Comparison of ENCODE assay signal across 1 cellular context in genomic region chr10:92753865-92754264, GRCh38.
TF ChIP-seq lines count a peak whose summit lies in the region.

No MANE protein-coding gene starts in this region.

TF ChIP-seq in K562, 482 proteins besides CTCF, POLR2A, EP300 and RAD21 (continued from another document):
- TF ChIP-seq, protein P1, sequence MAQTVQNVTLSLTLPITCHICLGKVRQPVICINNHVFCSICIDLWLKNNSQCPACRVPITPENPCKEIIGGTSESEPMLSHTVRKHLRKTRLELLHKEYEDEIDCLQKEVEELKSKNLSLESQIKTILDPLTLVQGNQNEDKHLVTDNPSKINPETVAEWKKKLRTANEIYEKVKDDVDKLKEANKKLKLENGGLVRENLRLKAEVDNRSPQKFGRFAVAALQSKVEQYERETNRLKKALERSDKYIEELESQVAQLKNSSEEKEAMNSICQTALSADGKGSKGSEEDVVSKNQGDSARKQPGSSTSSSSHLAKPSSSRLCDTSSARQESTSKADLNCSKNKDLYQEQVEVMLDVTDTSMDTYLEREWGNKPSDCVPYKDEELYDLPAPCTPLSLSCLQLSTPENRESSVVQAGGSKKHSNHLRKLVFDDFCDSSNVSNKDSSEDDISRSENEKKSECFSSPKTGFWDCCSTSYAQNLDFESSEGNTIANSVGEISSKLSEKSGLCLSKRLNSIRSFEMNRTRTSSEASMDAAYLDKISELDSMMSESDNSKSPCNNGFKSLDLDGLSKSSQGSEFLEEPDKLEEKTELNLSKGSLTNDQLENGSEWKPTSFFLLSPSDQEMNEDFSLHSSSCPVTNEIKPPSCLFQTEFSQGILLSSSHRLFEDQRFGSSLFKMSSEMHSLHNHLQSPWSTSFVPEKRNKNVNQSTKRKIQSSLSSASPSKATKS (CRISPR knock-in tag; IDR thresholded peaks at IDR 0.05), result no peak
- TF ChIP-seq TSHZ1 (CRISPR knock-in tag; IDR thresholded peaks at IDR 0.05) (no peak), SP2 (IDR thresholded peaks at IDR 0.05; ENCODE audit: extremely low read depth, low read depth, low read length, poor library complexity, severe bottlenecking) (no peak), ZBTB11 (CRISPR knock-in tag; IDR thresholded peaks at IDR 0.05) (no peak), CBX3 (IDR thresholded peaks at IDR 0.05; ENCODE audit: borderline replicate concordance in 1 of 2, low read length in 2 of 2) (peak in 1 of 2 experiments; percentile 51; a peak in 1 of 3 replicates), NEUROD1 (IDR thresholded peaks at IDR 0.05; ENCODE audit: borderline replicate concordance, low read depth, low read length, partially characterized antibody) (no peak), HSF4 (CRISPR knock-in tag; IDR thresholded peaks at IDR 0.05; ENCODE audit: borderline replicate concordance) (peak; percentile 58; the same call in 1 of the 2 replicates), SMAD3 (CRISPR knock-in tag; conservative IDR thresholded peaks at IDR 0.05) (peak; percentile 76), MBD1 (CRISPR knock-in tag; IDR thresholded peaks at IDR 0.05) (no peak), POLR2G (IDR thresholded peaks at IDR 0.05; ENCODE audit: low read depth, low read length) (no peak), XRCC3 (IDR thresholded peaks at IDR 0.05) (no peak), CBFA2T2 (conservative IDR thresholded peaks at IDR 0.05) (peak; percentile 72), CCNT2 (IDR thresholded peaks at IDR 0.05; ENCODE audit: borderline replicate concordance, extremely low read depth, insufficient read length, low read depth, low read length) (no peak), TEAD4 (IDR thresholded peaks at IDR 0.05; ENCODE audit: low read length) (peak; percentile 68), TEAD4 (CRISPR knock-in tag; IDR thresholded peaks at IDR 0.05; ENCODE audit: borderline replicate concordance) (no peak), STAG1 (CRISPR knock-in tag; IDR thresholded peaks at IDR 0.05; ENCODE audit: borderline replicate concordance) (no peak), HDAC1 (IDR thresholded peaks at IDR 0.05) (no peak), ZNF232 (CRISPR knock-in tag; IDR thresholded peaks at IDR 0.05) (no peak), ZNF77 (CRISPR knock-in tag; IDR thresholded peaks at IDR 0.05) (no peak), ZC3H4 (CRISPR knock-in tag; IDR thresholded peaks at IDR 0.05; ENCODE audit: borderline replicate concordance) (no peak), HMGN3 (IDR thresholded peaks at IDR 0.05; ENCODE audit: borderline replicate concordance, extremely low read depth, insufficient read length, low read depth, low read length) (no peak), ZBTB17 (CRISPR knock-in tag; IDR thresholded peaks at IDR 0.05) (no peak)
- TF ChIP-seq, protein P2, sequence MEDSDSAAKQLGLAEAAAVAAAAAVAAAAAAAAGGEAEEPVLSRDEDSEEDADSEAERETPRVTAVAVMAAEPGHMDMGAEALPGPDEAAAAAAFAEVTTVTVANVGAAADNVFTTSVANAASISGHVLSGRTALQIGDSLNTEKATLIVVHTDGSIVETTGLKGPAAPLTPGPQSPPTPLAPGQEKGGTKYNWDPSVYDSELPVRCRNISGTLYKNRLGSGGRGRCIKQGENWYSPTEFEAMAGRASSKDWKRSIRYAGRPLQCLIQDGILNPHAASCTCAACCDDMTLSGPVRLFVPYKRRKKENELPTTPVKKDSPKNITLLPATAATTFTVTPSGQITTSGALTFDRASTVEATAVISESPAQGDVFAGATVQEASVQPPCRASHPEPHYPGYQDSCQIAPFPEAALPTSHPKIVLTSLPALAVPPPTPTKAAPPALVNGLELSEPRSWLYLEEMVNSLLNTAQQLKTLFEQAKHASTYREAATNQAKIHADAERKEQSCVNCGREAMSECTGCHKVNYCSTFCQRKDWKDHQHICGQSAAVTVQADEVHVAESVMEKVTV (CRISPR knock-in tag; IDR thresholded peaks at IDR 0.05), result no peak
- TF ChIP-seq, protein P3, sequence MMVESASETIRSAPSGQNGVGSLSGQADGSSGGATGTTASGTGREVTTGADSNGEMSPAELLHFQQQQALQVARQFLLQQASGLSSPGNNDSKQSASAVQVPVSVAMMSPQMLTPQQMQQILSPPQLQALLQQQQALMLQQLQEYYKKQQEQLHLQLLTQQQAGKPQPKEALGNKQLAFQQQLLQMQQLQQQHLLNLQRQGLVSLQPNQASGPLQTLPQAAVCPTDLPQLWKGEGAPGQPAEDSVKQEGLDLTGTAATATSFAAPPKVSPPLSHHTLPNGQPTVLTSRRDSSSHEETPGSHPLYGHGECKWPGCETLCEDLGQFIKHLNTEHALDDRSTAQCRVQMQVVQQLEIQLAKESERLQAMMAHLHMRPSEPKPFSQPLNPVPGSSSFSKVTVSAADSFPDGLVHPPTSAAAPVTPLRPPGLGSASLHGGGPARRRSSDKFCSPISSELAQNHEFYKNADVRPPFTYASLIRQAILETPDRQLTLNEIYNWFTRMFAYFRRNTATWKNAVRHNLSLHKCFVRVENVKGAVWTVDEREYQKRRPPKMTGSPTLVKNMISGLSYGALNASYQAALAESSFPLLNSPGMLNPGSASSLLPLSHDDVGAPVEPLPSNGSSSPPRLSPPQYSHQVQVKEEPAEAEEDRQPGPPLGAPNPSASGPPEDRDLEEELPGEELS (CRISPR knock-in tag; IDR thresholded peaks at IDR 0.05; ENCODE audit: borderline replicate concordance), result no peak
TF ChIP-seq in K562: peak in this region for 48.
